ENCODE assay signal across 31 cellular contexts in genomic region chr2:153536105-153536504, GRCh38. TPM values are rescaled to one million over a fixed set of nuclear protein-coding genes. Genes with fewer than 3 reads are reported as not detected.
"Had no signal": no experiment of that assay in that cellular context is flagged by ENCODE, and none has a peak within 500 bp of the region (broad histone marks: within the 10 kb centered on the region; RNA-seq: fewer than 3 reads in every experiment).

No MANE protein-coding gene starts in this region.

- ATAC-seq: effector memory CD8-positive, alpha-beta T cell; foreskin keratinocyte; left ventricle myocardium superior; natural killer cell; right lobe of liver had no signal

- H3K4me3 ChIP-seq: ascending aorta, esophagus muscularis mucosa, right lobe of liver, tibial nerve had no signal

- H3K27ac ChIP-seq: ascending aorta, esophagus muscularis mucosa, foreskin keratinocyte, right lobe of liver, tibial nerve, WERI-Rb-1 had no signal

- DNase-seq: activated CD4-positive, alpha-beta memory T cell treated with anti-CD3 and anti-CD28 coated beads for 36 hours; activated CD4-positive, alpha-beta T cell treated with anti-CD3 and anti-CD28 coated beads, Interleukin-2, amount 10 ng/mL, durations not matched to agents 24 days and 14 days; activated CD4-positive, CD25-positive, alpha-beta regulatory T cell treated with anti-CD3 and anti-CD28 coated beads, Interleukin-2, amount 50 U/mL, for 72 hours; activated CD8-positive, alpha-beta memory T cell treated with anti-CD3 and anti-CD28 coated beads, Interleukin-2, amount 50 U/mL, for 4 hours; activated effector memory CD4-positive, alpha-beta T cell treated with anti-CD3 and anti-CD28 coated beads, Interleukin-2, amount 50 U/mL, for 16 hours; activated naive CD4-positive, alpha-beta T cell treated with anti-CD3 and anti-CD28 coated beads for 36 hours; activated naive CD8-positive, alpha-beta T cell treated with anti-CD3 and anti-CD28 coated beads for 36 hours; activated T-cell treated with anti-CD3 and anti-CD28 coated beads, Interleukin-2, amount 50 U/mL, for 1 hour; caudate nucleus; cortex of kidney; effector memory CD8-positive, alpha-beta T cell; foreskin keratinocyte; left ventricle myocardium superior; natural killer cell; posterior cingulate gyrus; right lobe of liver; stimulated activated CD4-positive, alpha-beta T cell treated with anti-CD3 and anti-CD28 coated beads, Interleukin-2, amount 100 ng/mL, for 48 hours; stimulated activated naive CD4-positive, alpha-beta T cell treated with Interleukin-2 at 50 U/mL for 16 hours; T-helper 9 cell; WERI-Rb-1 had no signal

- H3K4me3 Mint-ChIP-seq: activated CD4-positive, alpha-beta memory T cell treated with anti-CD3 and anti-CD28 coated beads for 36 hours; activated CD4-positive, alpha-beta T cell treated with anti-CD3 and anti-CD28 coated beads, Interleukin-2, amount 10 ng/mL, durations not matched to agents 24 days and 14 days; activated naive CD4-positive, alpha-beta T cell treated with anti-CD3 and anti-CD28 coated beads for 36 hours; activated naive CD8-positive, alpha-beta T cell treated with anti-CD3 and anti-CD28 coated beads for 36 hours; activated T-helper 1 cell treated with anti-CD3 and anti-CD28 coated beads, Interleukin-12 subunit alpha, Interleukin-12 subunit beta, Interleukin-2, Interleukin-4 antibody, amounts not matched to agents 30 ng/mL and 10 ng/mL and 1 ng/mL, durations not matched to agents 14 hours and 24 hours and 36 hours; brain; effector memory CD8-positive, alpha-beta T cell; natural killer cell; T-helper 1 cell treated with Interleukin-12 subunit alpha and Interleukin-12 subunit beta and Interleukin-4 antibody, amounts not matched to agents 30 μg/mL and 1 μg/mL, for 36 hours had no signal

- H3K27me3 Mint-ChIP-seq: activated CD4-positive, alpha-beta memory T cell treated with anti-CD3 and anti-CD28 coated beads for 36 hours; activated CD4-positive, alpha-beta T cell treated with anti-CD3 and anti-CD28 coated beads, Interleukin-2, amount 10 ng/mL, durations not matched to agents 24 days and 14 days; activated naive CD8-positive, alpha-beta T cell treated with anti-CD3 and anti-CD28 coated beads for 36 hours; brain; effector memory CD8-positive, alpha-beta T cell had no signal

- H3K27me3 ChIP-seq: ascending aorta, esophagus muscularis mucosa, foreskin keratinocyte, right lobe of liver, tibial nerve had no signal

- H3K36me3 ChIP-seq: ascending aorta, esophagus muscularis mucosa, right lobe of liver, tibial nerve, WERI-Rb-1 had no signal

- H3K36me3 Mint-ChIP-seq: activated naive CD8-positive, alpha-beta T cell treated with anti-CD3 and anti-CD28 coated beads for 36 hours; brain; natural killer cell had no signal

- H3K4me1 ChIP-seq: ascending aorta, esophagus muscularis mucosa, foreskin keratinocyte, right lobe of liver, tibial nerve had no signal

- H3K4me1 Mint-ChIP-seq: activated CD4-positive, alpha-beta T cell treated with anti-CD3 and anti-CD28 coated beads, Interleukin-2, amount 10 ng/mL, durations not matched to agents 24 days and 14 days; activated naive CD8-positive, alpha-beta T cell treated with anti-CD3 and anti-CD28 coated beads for 36 hours; brain; natural killer cell had no signal

- H3K27ac Mint-ChIP-seq: activated CD4-positive, alpha-beta memory T cell treated with anti-CD3 and anti-CD28 coated beads for 36 hours; activated CD4-positive, alpha-beta T cell treated with anti-CD3 and anti-CD28 coated beads, Interleukin-2, amount 10 ng/mL, durations not matched to agents 24 days and 14 days; activated naive CD4-positive, alpha-beta T cell treated with anti-CD3 and anti-CD28 coated beads for 36 hours; activated naive CD8-positive, alpha-beta T cell treated with anti-CD3 and anti-CD28 coated beads for 36 hours; activated T-helper 1 cell treated with anti-CD3 and anti-CD28 coated beads, Interleukin-12 subunit alpha, Interleukin-12 subunit beta, Interleukin-2, Interleukin-4 antibody, amounts not matched to agents 30 ng/mL and 10 ng/mL and 1 ng/mL, durations not matched to agents 14 hours and 24 hours and 36 hours; brain; effector memory CD8-positive, alpha-beta T cell; natural killer cell; T-helper 1 cell treated with Interleukin-12 subunit alpha and Interleukin-12 subunit beta and Interleukin-4 antibody, amounts not matched to agents 30 μg/mL and 1 μg/mL, for 36 hours had no signal

- H3K9me3 ChIP-seq: ascending aorta, right lobe of liver had no signal

RNA-seq across cellular contexts. Expression of gene RPRM, which starts 57.5 kb away (rescaled TPM):
- total RNA-seq: activated CD4-positive, alpha-beta memory T cell treated with anti-CD3 and anti-CD28 coated beads for 36 hours; activated CD4-positive, alpha-beta T cell treated with anti-CD3 and anti-CD28 coated beads, Interleukin-2, amount 10 ng/mL, durations not matched to agents 24 days and 14 days; activated CD8-positive, alpha-beta memory T cell treated with anti-CD3 and anti-CD28 coated beads for 36 hours; activated naive CD4-positive, alpha-beta T cell treated with anti-CD3 and anti-CD28 coated beads for 36 hours; activated T-helper 1 cell treated with anti-CD3 and anti-CD28 coated beads, Interleukin-12 subunit alpha, Interleukin-12 subunit beta, Interleukin-2, Interleukin-4 antibody, amounts not matched to agents 30 ng/mL and 10 ng/mL and 1 ng/mL, durations not matched to agents 14 hours and 24 hours and 36 hours; ascending aorta; chondrocyte; endothelial cell of umbilical vein; foreskin keratinocyte; glomerular endothelial cell; left ventricle myocardium superior; lung microvascular endothelial cell; natural killer cell; right lobe of liver; tibial nerve had no signal
- polyA plus RNA-seq: endothelial cell of umbilical vein, foreskin keratinocyte had no signal
